1 cellular context compared by ENCODE assay signal in genomic region chr6:140857734-140858380, GRCh38.
A peak's percentile ranks its signal among the peaks of the same experiment; 100 is the strongest.
TF ChIP-seq lines count a peak whose summit lies in the region.

No MANE protein-coding gene starts in this region.

TF ChIP-seq in HEK293, 187 proteins besides CTCF, POLR2A, EP300 and RAD21 (continued from another document):
- TF ChIP-seq, protein P1, sequence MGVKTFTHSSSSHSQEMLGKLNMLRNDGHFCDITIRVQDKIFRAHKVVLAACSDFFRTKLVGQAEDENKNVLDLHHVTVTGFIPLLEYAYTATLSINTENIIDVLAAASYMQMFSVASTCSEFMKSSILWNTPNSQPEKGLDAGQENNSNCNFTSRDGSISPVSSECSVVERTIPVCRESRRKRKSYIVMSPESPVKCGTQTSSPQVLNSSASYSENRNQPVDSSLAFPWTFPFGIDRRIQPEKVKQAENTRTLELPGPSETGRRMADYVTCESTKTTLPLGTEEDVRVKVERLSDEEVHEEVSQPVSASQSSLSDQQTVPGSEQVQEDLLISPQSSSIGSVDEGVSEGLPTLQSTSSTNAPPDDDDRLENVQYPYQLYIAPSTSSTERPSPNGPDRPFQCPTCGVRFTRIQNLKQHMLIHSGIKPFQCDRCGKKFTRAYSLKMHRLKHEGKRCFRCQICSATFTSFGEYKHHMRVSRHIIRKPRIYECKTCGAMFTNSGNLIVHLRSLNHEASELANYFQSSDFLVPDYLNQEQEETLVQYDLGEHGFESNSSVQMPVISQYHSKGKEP (tag by site-specific recombination; IDR thresholded peaks at IDR 0.05) = no peak
- peak; percentile 61; the same call in 1 of the 2 replicates for TF ChIP-seq IKZF3 (tag by site-specific recombination; IDR thresholded peaks at IDR 0.05)
- no peak for TF ChIP-seq ZNF791 (tag by site-specific recombination; IDR thresholded peaks at IDR 0.05)
- no peak for TF ChIP-seq ZNF596 (tag by site-specific recombination; IDR thresholded peaks at IDR 0.05)
- peak; percentile 64 for TF ChIP-seq PRDM6 (tag by site-specific recombination; IDR thresholded peaks at IDR 0.05)
- no peak for TF ChIP-seq ZFHX2 (tag by site-specific recombination; conservative IDR thresholded peaks at IDR 0.05)
- no peak for TF ChIP-seq PRDM1 (tag by site-specific recombination; IDR thresholded peaks at IDR 0.05)
- TF ChIP-seq ZNF510 (tag by site-specific recombination; IDR thresholded peaks at IDR 0.05; ENCODE audit: insufficient replicate concordance) = no peak
- no peak for TF ChIP-seq ZNF514 (tag by site-specific recombination; IDR thresholded peaks at IDR 0.05)
- no peak for TF ChIP-seq ZNF600 (tag by site-specific recombination; IDR thresholded peaks at IDR 0.05)
- TF ChIP-seq, protein P2, sequence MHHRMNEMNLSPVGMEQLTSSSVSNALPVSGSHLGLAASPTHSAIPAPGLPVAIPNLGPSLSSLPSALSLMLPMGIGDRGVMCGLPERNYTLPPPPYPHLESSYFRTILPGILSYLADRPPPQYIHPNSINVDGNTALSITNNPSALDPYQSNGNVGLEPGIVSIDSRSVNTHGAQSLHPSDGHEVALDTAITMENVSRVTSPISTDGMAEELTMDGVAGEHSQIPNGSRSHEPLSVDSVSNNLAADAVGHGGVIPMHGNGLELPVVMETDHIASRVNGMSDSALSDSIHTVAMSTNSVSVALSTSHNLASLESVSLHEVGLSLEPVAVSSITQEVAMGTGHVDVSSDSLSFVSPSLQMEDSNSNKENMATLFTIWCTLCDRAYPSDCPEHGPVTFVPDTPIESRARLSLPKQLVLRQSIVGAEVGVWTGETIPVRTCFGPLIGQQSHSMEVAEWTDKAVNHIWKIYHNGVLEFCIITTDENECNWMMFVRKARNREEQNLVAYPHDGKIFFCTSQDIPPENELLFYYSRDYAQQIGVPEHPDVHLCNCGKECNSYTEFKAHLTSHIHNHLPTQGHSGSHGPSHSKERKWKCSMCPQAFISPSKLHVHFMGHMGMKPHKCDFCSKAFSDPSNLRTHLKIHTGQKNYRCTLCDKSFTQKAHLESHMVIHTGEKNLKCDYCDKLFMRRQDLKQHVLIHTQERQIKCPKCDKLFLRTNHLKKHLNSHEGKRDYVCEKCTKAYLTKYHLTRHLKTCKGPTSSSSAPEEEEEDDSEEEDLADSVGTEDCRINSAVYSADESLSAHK (tag by site-specific recombination; IDR thresholded peaks at IDR 0.05) = no peak
- TF ChIP-seq YY2 (tag by site-specific recombination; IDR thresholded peaks at IDR 0.05) = no peak
- no peak for TF ChIP-seq ZNF830 (tag by site-specific recombination; IDR thresholded peaks at IDR 0.05; ENCODE audit: low read depth)
